21 cellular contexts compared by ENCODE assay signal in genomic region chr4:147855670-147856069, GRCh38.
A peak's percentile ranks its signal among the peaks of the same experiment; 100 is the strongest.
DNase-seq lines count a peak whose midpoint lies in the region; ATAC-seq and TF ChIP-seq lines count a peak whose summit lies in the region.
"Had no signal": no experiment of that assay in that cellular context is flagged by ENCODE, and none has a peak within 500 bp of the region (broad histone marks: within the 10 kb centered on the region; RNA-seq: fewer than 3 reads in every experiment).

No MANE protein-coding gene starts in this region.

- H3K27ac ChIP-seq in coronary artery, result peak overlapping the region; percentile 64 to 88
- peak overlapping the region; percentile 79 for H3K27ac ChIP-seq in suprapubic skin
- H3K27ac ChIP-seq: VCaP had no signal

- H3K4me1 ChIP-seq in suprapubic skin, result peaks cover 34% of the 10 kb centered on the region

- TF ChIP-seq POLR2A in suprapubic skin (IDR thresholded peaks at IDR 0.05), result no peak

- no peaks in the 10 kb centered on the region for H3K36me3 ChIP-seq in suprapubic skin

- H3K36me3 Mint-ChIP-seq in activated T-cell treated with anti-CD3 and anti-CD28 coated beads, Interleukin-2, amount 50 U/mL, for 24 hours (ENCODE audit: low read depth), result peaks cover 4% of the 10 kb centered on the region
- no peaks in the 10 kb centered on the region for H3K36me3 Mint-ChIP-seq in activated CD4-positive, alpha-beta T cell treated with anti-CD3 and anti-CD28 coated beads, Interleukin-2, amount 10 ng/mL, durations not matched to agents 7 days and 5 days (ENCODE audit: low read depth)

- H3K4me3 ChIP-seq in coronary artery, result no peak overlapping the region
- no peak overlapping the region for H3K4me3 ChIP-seq in suprapubic skin
- H3K4me3 ChIP-seq: lung had no signal

- POLR2A ChIA-PET in activated CD4-positive, alpha-beta T cell treated with anti-CD3 and anti-CD28 coated beads, Interleukin-2, amount 10 ng/mL, durations not matched to agents 7 days and 5 days (lab: Charles Lee), result no interaction called here

- TF ChIP-seq CTCF in coronary artery (IDR thresholded peaks at IDR 0.05) (no peak), suprapubic skin (IDR thresholded peaks at IDR 0.05) (no peak)

- no peak overlapping the region for H3K4me3 Mint-ChIP-seq in activated T-cell treated with anti-CD3 and anti-CD28 coated beads, Interleukin-2, amount 50 U/mL, for 24 hours
- H3K4me3 Mint-ChIP-seq in activated CD4-positive, alpha-beta T cell treated with anti-CD3 and anti-CD28 coated beads, Interleukin-2, amount 10 ng/mL, durations not matched to agents 7 days and 5 days, result no peak overlapping the region
- H3K4me3 Mint-ChIP-seq: IgD-negative memory B cell, type B pancreatic cell had no signal

- peak; percentile 84 for TF ChIP-seq EP300 in suprapubic skin (IDR thresholded peaks at IDR 0.05)

- no peaks in the 10 kb centered on the region for H3K9me3 ChIP-seq in suprapubic skin
- H3K9me3 ChIP-seq: BE2C had no signal

- no peak overlapping the region for H3K27ac Mint-ChIP-seq in activated T-cell treated with anti-CD3 and anti-CD28 coated beads, Interleukin-2, amount 50 U/mL, for 24 hours
- no peak overlapping the region for H3K27ac Mint-ChIP-seq in activated CD4-positive, alpha-beta T cell treated with anti-CD3 and anti-CD28 coated beads, Interleukin-2, amount 10 ng/mL, durations not matched to agents 7 days and 5 days
- H3K27ac Mint-ChIP-seq: IgD-negative memory B cell had no signal

- in situ Hi-C loops in KBM-7 (cut with MboI; ENCODE audit: low pct_unique_long_range_greater_than_20kb, low sequenced_read_pairs), result loop anchor here (25.0 kb wide), 1 partner anchor 243 kb away; the partner anchor contains the start of gene TMEM184C

- ATAC-seq in HG03460 (IDR thresholded peaks at IDR 0.05; ENCODE audit: unreplicated experiment), result no peak

- peak; percentile 78 for DNase-seq in KBM-7
- no peak for DNase-seq in coronary artery (ENCODE audit: low spot score)
- peak; percentile 57 for DNase-seq in left kidney (ENCODE audit: low read depth, low spot score)
- DNase-seq in suprapubic skin (ENCODE audit: low spot score in 2 of 2), result no peak
- no peak for DNase-seq in activated T-cell treated with anti-CD3 and anti-CD28 coated beads, Interleukin-2, amount 50 U/mL, for 24 hours
- DNase-seq in activated CD4-positive, alpha-beta T cell treated with anti-CD3 and anti-CD28 coated beads, Interleukin-2, amount 10 ng/mL, durations not matched to agents 7 days and 5 days, result no peak
- DNase-seq in COLO668 (lab: John Stamatoyannopoulos, UW; ENCODE audit: unreplicated experiment), result no peak
- DNase-seq: activated CD8-positive, alpha-beta memory T cell treated with anti-CD3 and anti-CD28 coated beads, Interleukin-2, amount 50 U/mL, for 48 hours; activated effector memory CD4-positive, alpha-beta T cell treated with Interleukin-2 at 50 U/mL for 16 hours; BE2C; DND-41; hippocampal formation; NCI-H1436; NCI-H510A treated with DMSO at 0.1 percent for 48 hours; stimulated activated CD4-positive, alpha-beta T cell treated with anti-CD3 and anti-CD28 coated beads, Interleukin-2, amount 100 ng/mL, for 48 hours; stimulated activated naive CD4-positive, alpha-beta T cell had no signal

- H3K27me3 Mint-ChIP-seq in activated T-cell treated with anti-CD3 and anti-CD28 coated beads, Interleukin-2, amount 50 U/mL, for 24 hours, result no peaks in the 10 kb centered on the region
- H3K27me3 Mint-ChIP-seq in activated CD4-positive, alpha-beta T cell treated with anti-CD3 and anti-CD28 coated beads, Interleukin-2, amount 10 ng/mL, durations not matched to agents 7 days and 5 days, result no peaks in the 10 kb centered on the region
- H3K27me3 Mint-ChIP-seq: IgD-negative memory B cell, type B pancreatic cell had no signal

- CTCF ChIA-PET in activated CD4-positive, alpha-beta T cell treated with anti-CD3 and anti-CD28 coated beads, Interleukin-2, amount 10 ng/mL, durations not matched to agents 7 days and 5 days (lab: Charles Lee), result interaction anchor here (1.4 kb wide), 1 partner anchor 11 kb away, joined by 5 read pairs; no protein-coding TSS in a partner anchor

- WGBS in suprapubic skin, result 66% methylated on average over 1 of the region's 1 CpG

- no peaks in the 10 kb centered on the region for H3K9me3 Mint-ChIP-seq in activated T-cell treated with anti-CD3 and anti-CD28 coated beads, Interleukin-2, amount 50 U/mL, for 24 hours
- H3K9me3 Mint-ChIP-seq in activated CD4-positive, alpha-beta T cell treated with anti-CD3 and anti-CD28 coated beads, Interleukin-2, amount 10 ng/mL, durations not matched to agents 7 days and 5 days, result no peaks in the 10 kb centered on the region
- H3K9me3 Mint-ChIP-seq: IgD-negative memory B cell, type B pancreatic cell had no signal

- no peaks in the 10 kb centered on the region for H3K27me3 ChIP-seq in suprapubic skin
- H3K27me3 ChIP-seq: BE2C had no signal

- no peaks in the 10 kb centered on the region for H3K4me1 Mint-ChIP-seq in activated T-cell treated with anti-CD3 and anti-CD28 coated beads, Interleukin-2, amount 50 U/mL, for 24 hours (ENCODE audit: low read depth)
- H3K4me1 Mint-ChIP-seq in activated CD4-positive, alpha-beta T cell treated with anti-CD3 and anti-CD28 coated beads, Interleukin-2, amount 10 ng/mL, durations not matched to agents 7 days and 5 days, result no peaks in the 10 kb centered on the region
- H3K4me1 Mint-ChIP-seq: IgD-negative memory B cell had no signal

Comparison
In these comparisons a context has a peak if more than half of its experiments do, and no peak if none do; other contexts are left out.
1. DNase-seq: peak in KBM-7 (single experiment) and left kidney (single experiment); none in coronary artery (single experiment), suprapubic skin (0 of 2), activated T-cell treated with anti-CD3 and anti-CD28 coated beads, Interleukin-2, amount 50 U/mL, for 24 hours (single experiment), activated CD4-positive, alpha-beta T cell treated with anti-CD3 and anti-CD28 coated beads, Interleukin-2, amount 10 ng/mL, durations not matched to agents 7 days and 5 days (single experiment) and COLO668 (single experiment).